ENCODE assay signal across 12 cellular contexts in the genomic region with DNA sequence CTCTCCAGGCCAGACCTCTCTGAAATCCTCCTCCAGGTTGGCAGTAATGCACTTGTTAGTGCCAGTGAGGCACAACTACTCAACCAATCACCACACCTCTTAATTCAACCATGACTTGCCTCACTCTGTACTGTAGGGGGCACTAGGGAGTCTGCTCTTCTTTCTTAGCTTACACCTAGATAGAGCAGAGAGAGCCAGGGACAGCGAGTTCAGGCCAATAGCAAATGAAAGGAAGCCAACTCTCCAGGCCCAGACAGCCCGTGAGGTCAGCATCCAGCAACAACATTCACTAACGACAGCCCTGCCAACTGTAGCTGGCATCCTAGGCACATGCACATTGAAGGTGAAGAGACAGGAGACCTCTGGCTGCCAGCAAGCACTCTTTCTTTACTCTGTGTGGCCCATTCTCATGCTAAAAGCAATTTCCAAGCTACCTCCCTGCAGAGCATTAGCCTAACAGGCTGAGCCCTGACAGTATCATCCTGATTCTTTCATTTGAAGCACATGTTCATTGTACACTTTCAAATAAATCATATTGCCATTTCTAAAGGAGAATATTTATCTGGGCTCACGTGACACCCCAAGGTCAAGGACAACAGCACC.
DNase-seq lines count a peak whose midpoint lies in the region; ATAC-seq and TF ChIP-seq lines count a peak whose summit lies in the region.
"Had no signal": no experiment of that assay in that cellular context is flagged by ENCODE, and none has a peak within 500 bp of the region (broad histone marks: within the 10 kb centered on the region; RNA-seq: fewer than 3 reads in every experiment).

No MANE protein-coding gene starts in this region.

- H3K27ac ChIP-seq in osteoblast (ENCODE audit: low read depth, low read length) = no peak overlapping the region

- no peaks in the 10 kb centered on the region for H3K9me3 ChIP-seq in osteoblast (ENCODE audit: low read depth, low read length)
- H3K9me3 ChIP-seq: HAP-1 had no signal

- CTCF ChIA-PET in WTC11 (lab: Charles Lee) = interaction anchor here (0.5 to 2.3 kb wide), 17 partner anchors 12 to 168 kb away, joined by 3 to 14 read pairs (median 3); no protein-coding TSS in a partner anchor

- no peak overlapping the region for H3K4me3 ChIP-seq in osteoblast (ENCODE audit: insufficient read depth, low read length)
- H3K4me3 ChIP-seq: HAP-1 had no signal

- H4K20me1 ChIP-seq in osteoblast (ENCODE audit: insufficient read depth, low read length) = no peaks in the 10 kb centered on the region

- H3K36me3 Mint-ChIP-seq in WTC11 = peaks cover 17% of the 10 kb centered on the region

- H3K27ac Mint-ChIP-seq in WTC11 = no peak overlapping the region
- H3K27ac Mint-ChIP-seq: activated naive CD4-positive, alpha-beta T cell treated with anti-CD3 and anti-CD28 coated beads, Interleukin-2, amount 50 U/mL, for 72 hours had no signal

- H3K27me3 ChIP-seq in osteoblast (ENCODE audit: insufficient read depth, low read length) = no peaks in the 10 kb centered on the region

- peaks cover 29% of the 10 kb centered on the region for H3K9me3 Mint-ChIP-seq in WTC11

- no peaks in the 10 kb centered on the region for H3K79me2 ChIP-seq in osteoblast (ENCODE audit: insufficient read depth, low read length)

- peaks cover 42% of the 10 kb centered on the region for H3K4me1 Mint-ChIP-seq in WTC11

- no peak overlapping the region for H2AFZ ChIP-seq in osteoblast (ENCODE audit: low read length)

- DNase-seq in NCI-H748 (lab: John Stamatoyannopoulos, UW; ENCODE audit: unreplicated experiment) (peak; percentile 19), NCI-H748 treated with DMSO at 0.1 percent for 48 hours (lab: John Stamatoyannopoulos, UW) (no peak), WTC11 (ENCODE audit: low spot score) (peak; percentile 27), osteoblast (ENCODE audit: insufficient read length, low spot score, missing footprints) (peak; percentile 79), EL (no peak), NOMO-1 (lab: John Stamatoyannopoulos, UW; ENCODE audit: unreplicated experiment in 2 of 2) (no peak)
- DNase-seq in stimulated activated CD4-positive, alpha-beta T cell treated with anti-CD3 and anti-CD28 coated beads, Interleukin-2, amount 100 ng/mL, for 48 hours = no peak
- DNase-seq: kidney glomerular epithelial cell; stimulated activated CD4-positive, alpha-beta T cell treated with anti-CD3 and anti-CD28 coated beads, Interleukin-4, amount 100 ng/mL, for 24 hours had no signal

- peaks cover 16% of the 10 kb centered on the region for H3K27me3 Mint-ChIP-seq in WTC11 (ENCODE audit: low read depth)

- no peaks in the 10 kb centered on the region for H3K4me1 ChIP-seq in osteoblast (ENCODE audit: insufficient read depth, low read length)
- H3K4me1 ChIP-seq: HAP-1 had no signal

- ATAC-seq in HG03108 (IDR thresholded peaks at IDR 0.05; ENCODE audit: unreplicated experiment) (peak; percentile 50), WTC11 (peak; percentile 93)

- no peak overlapping the region for H3K4me2 ChIP-seq in osteoblast (ENCODE audit: insufficient read depth, low read length)

- H3K4me3 Mint-ChIP-seq in WTC11 = no peak overlapping the region

- H3K36me3 ChIP-seq in osteoblast (ENCODE audit: insufficient read depth, low read length) = no peaks in the 10 kb centered on the region
- H3K36me3 ChIP-seq: HAP-1 had no signal

- TF ChIP-seq CTCF in WTC11 (IDR thresholded peaks at IDR 0.05) (peak; percentile 54; the same call in 1 of the 2 replicates), osteoblast (IDR thresholded peaks at IDR 0.05; ENCODE audit: extremely low read depth, low read depth, low read length) (peak; percentile 10)

- POLR2A ChIA-PET in WTC11 (lab: Charles Lee) = no interaction called here

TF ChIP-seq in WTC11, 78 proteins besides CTCF, POLR2A, EP300 and RAD21:
- TF ChIP-seq, protein P1, sequence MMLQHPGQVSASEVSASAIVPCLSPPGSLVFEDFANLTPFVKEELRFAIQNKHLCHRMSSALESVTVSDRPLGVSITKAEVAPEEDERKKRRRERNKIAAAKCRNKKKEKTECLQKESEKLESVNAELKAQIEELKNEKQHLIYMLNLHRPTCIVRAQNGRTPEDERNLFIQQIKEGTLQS (CRISPR knock-in tag; conservative IDR thresholded peaks at IDR 0.05) = no peak
- TF ChIP-seq, protein P2, sequence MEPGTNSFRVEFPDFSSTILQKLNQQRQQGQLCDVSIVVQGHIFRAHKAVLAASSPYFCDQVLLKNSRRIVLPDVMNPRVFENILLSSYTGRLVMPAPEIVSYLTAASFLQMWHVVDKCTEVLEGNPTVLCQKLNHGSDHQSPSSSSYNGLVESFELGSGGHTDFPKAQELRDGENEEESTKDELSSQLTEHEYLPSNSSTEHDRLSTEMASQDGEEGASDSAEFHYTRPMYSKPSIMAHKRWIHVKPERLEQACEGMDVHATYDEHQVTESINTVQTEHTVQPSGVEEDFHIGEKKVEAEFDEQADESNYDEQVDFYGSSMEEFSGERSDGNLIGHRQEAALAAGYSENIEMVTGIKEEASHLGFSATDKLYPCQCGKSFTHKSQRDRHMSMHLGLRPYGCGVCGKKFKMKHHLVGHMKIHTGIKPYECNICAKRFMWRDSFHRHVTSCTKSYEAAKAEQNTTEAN (CRISPR knock-in tag; IDR thresholded peaks at IDR 0.05) = no peak
- TF ChIP-seq, protein P3, sequence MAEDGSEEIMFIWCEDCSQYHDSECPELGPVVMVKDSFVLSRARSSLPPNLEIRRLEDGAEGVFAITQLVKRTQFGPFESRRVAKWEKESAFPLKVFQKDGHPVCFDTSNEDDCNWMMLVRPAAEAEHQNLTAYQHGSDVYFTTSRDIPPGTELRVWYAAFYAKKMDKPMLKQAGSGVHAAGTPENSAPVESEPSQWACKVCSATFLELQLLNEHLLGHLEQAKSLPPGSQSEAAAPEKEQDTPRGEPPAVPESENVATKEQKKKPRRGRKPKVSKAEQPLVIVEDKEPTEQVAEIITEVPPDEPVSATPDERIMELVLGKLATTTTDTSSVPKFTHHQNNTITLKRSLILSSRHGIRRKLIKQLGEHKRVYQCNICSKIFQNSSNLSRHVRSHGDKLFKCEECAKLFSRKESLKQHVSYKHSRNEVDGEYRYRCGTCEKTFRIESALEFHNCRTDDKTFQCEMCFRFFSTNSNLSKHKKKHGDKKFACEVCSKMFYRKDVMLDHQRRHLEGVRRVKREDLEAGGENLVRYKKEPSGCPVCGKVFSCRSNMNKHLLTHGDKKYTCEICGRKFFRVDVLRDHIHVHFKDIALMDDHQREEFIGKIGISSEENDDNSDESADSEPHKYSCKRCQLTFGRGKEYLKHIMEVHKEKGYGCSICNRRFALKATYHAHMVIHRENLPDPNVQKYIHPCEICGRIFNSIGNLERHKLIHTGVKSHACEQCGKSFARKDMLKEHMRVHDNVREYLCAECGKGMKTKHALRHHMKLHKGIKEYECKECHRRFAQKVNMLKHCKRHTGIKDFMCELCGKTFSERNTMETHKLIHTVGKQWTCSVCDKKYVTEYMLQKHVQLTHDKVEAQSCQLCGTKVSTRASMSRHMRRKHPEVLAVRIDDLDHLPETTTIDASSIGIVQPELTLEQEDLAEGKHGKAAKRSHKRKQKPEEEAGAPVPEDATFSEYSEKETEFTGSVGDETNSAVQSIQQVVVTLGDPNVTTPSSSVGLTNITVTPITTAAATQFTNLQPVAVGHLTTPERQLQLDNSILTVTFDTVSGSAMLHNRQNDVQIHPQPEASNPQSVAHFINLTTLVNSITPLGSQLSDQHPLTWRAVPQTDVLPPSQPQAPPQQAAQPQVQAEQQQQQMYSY (CRISPR knock-in tag; IDR thresholded peaks at IDR 0.05) = no peak
- peak; percentile 17; the same call in 1 of the 2 replicates for TF ChIP-seq ETV6 (CRISPR knock-in tag; IDR thresholded peaks at IDR 0.05)

Comparison
In these comparisons a context has a peak if more than half of its experiments do, and no peak if none do; other contexts are left out.
1. DNase-seq: peak in NCI-H748 (single experiment), WTC11 (single experiment) and osteoblast (single experiment); none in NCI-H748 treated with DMSO at 0.1 percent for 48 hours (single experiment), stimulated activated CD4-positive, alpha-beta T cell treated with anti-CD3 and anti-CD28 coated beads, Interleukin-2, amount 100 ng/mL, for 48 hours (0 of 2), EL (single experiment) and NOMO-1 (0 of 2).